Comparison of ENCODE assay signal across 1 cellular context in genomic region chr17:67993998-67994361, GRCh38.
TF ChIP-seq lines count a peak whose summit lies in the region.

No MANE protein-coding gene starts in this region.

TF ChIP-seq in HepG2, 621 proteins besides CTCF, POLR2A, EP300 and RAD21 (continued from another document and continues in another):
- no peak for TF ChIP-seq ZNF609 (CRISPR knock-in tag; IDR thresholded peaks at IDR 0.05; ENCODE audit: borderline replicate concordance)
- TF ChIP-seq ZNF350 (CRISPR knock-in tag; IDR thresholded peaks at IDR 0.05; ENCODE audit: borderline replicate concordance, low read depth), result 0 out of 2 replicates have a peak, but pooled peaks have one; percentile 58
- peak; percentile 53; the same call in 1 of the 2 replicates for TF ChIP-seq KMT2B (CRISPR knock-in tag; IDR thresholded peaks at IDR 0.05)
- TF ChIP-seq ZFP37 (CRISPR knock-in tag; IDR thresholded peaks at IDR 0.05; ENCODE audit: borderline replicate concordance), result no peak
- TF ChIP-seq ATF4 (CRISPR knock-in tag; IDR thresholded peaks at IDR 0.05), result no peak
- peak; percentile 80; the same call in 1 of the 2 replicates for TF ChIP-seq MTERF4 (CRISPR knock-in tag; IDR thresholded peaks at IDR 0.05)
- peak; percentile 73; the same call in 1 of the 2 replicates for TF ChIP-seq ZNF274 (CRISPR knock-in tag; IDR thresholded peaks at IDR 0.05)
- no peak for TF ChIP-seq ATF5 (CRISPR knock-in tag; IDR thresholded peaks at IDR 0.05; ENCODE audit: low read depth)
- TF ChIP-seq HDAC2 (CRISPR knock-in tag; IDR thresholded peaks at IDR 0.05), result no peak; the same call in 1 of the 2 replicates
- no peak for TF ChIP-seq HMGXB4 (CRISPR knock-in tag; IDR thresholded peaks at IDR 0.05; ENCODE audit: borderline replicate concordance in 1 of 2, low read depth in 1 of 2)
- TF ChIP-seq ZNF441 (CRISPR knock-in tag; IDR thresholded peaks at IDR 0.05; ENCODE audit: borderline replicate concordance), result peak; percentile 35; the same call in 1 of the 2 replicates
- TF ChIP-seq ZFP82 (CRISPR knock-in tag; IDR thresholded peaks at IDR 0.05; ENCODE audit: borderline replicate concordance), result no peak
- TF ChIP-seq SNAPC2 (CRISPR knock-in tag; IDR thresholded peaks at IDR 0.05), result no peak
- TF ChIP-seq ZBTB20 (CRISPR knock-in tag; IDR thresholded peaks at IDR 0.05; ENCODE audit: borderline replicate concordance, low read depth), result no peak; the same call in 1 of the 2 replicates
- TF ChIP-seq ZNF607 (CRISPR knock-in tag; IDR thresholded peaks at IDR 0.05; ENCODE audit: borderline replicate concordance), result no peak
- no peak for TF ChIP-seq ZC3H13 (CRISPR knock-in tag; IDR thresholded peaks at IDR 0.05)
- no peak for TF ChIP-seq SUZ12 (IDR thresholded peaks at IDR 0.05; ENCODE audit: low read depth, low read length)
- TF ChIP-seq SRSF4 (IDR thresholded peaks at IDR 0.05; ENCODE audit: low read depth, low read length, poor library complexity, severe bottlenecking), result no peak
- TF ChIP-seq ZNF550 (CRISPR knock-in tag; IDR thresholded peaks at IDR 0.05; ENCODE audit: borderline replicate concordance), result 0 out of 2 replicates have a peak, but pooled peaks have one; percentile 73
- TF ChIP-seq TGIF2 (CRISPR knock-in tag; IDR thresholded peaks at IDR 0.05), result no peak; the same call in 1 of the 2 replicates
- no peak for TF ChIP-seq ZSCAN25 (CRISPR knock-in tag; IDR thresholded peaks at IDR 0.05)
- TF ChIP-seq ZNF691 (CRISPR knock-in tag; IDR thresholded peaks at IDR 0.05; ENCODE audit: borderline replicate concordance, low read depth), result no peak
- 0 out of 2 replicates have a peak, but pooled peaks have one; percentile 60 for TF ChIP-seq ZMYM2 (CRISPR knock-in tag; IDR thresholded peaks at IDR 0.05)
- TF ChIP-seq RFX3 (CRISPR knock-in tag; IDR thresholded peaks at IDR 0.05), result no peak
- no peak for TF ChIP-seq NFAT5 (CRISPR knock-in tag; IDR thresholded peaks at IDR 0.05)
- TF ChIP-seq ARNTL (CRISPR knock-in tag; IDR thresholded peaks at IDR 0.05), result peak; percentile 34; the same call in 1 of the 2 replicates
- TF ChIP-seq NBN (conservative IDR thresholded peaks at IDR 0.05), result no peak
- no peak for TF ChIP-seq SNRNP70 (IDR thresholded peaks at IDR 0.05; ENCODE audit: low read depth, low read length)
- TF ChIP-seq PLSCR1 (CRISPR knock-in tag; IDR thresholded peaks at IDR 0.05; ENCODE audit: borderline replicate concordance), result no peak
- TF ChIP-seq ERF (CRISPR knock-in tag; IDR thresholded peaks at IDR 0.05), result no peak
- TF ChIP-seq HDAC1 (CRISPR knock-in tag; IDR thresholded peaks at IDR 0.05), result no peak
- TF ChIP-seq HINFP (CRISPR knock-in tag; IDR thresholded peaks at IDR 0.05; ENCODE audit: low read depth), result no peak; the same call in 1 of the 2 replicates
- no peak for TF ChIP-seq ZMAT5 (CRISPR knock-in tag; IDR thresholded peaks at IDR 0.05; ENCODE audit: borderline replicate concordance, low read depth)
- TF ChIP-seq SRY (CRISPR knock-in tag; IDR thresholded peaks at IDR 0.05), result no peak
- TF ChIP-seq RCOR2 (CRISPR knock-in tag; IDR thresholded peaks at IDR 0.05), result no peak
- no peak for TF ChIP-seq POLR2AphosphoS5 (IDR thresholded peaks at IDR 0.05; ENCODE audit: low read depth, low read length)
- no peak for TF ChIP-seq BCL6 (CRISPR knock-in tag; IDR thresholded peaks at IDR 0.05)
- no peak for TF ChIP-seq GPBP1L1 (CRISPR knock-in tag; IDR thresholded peaks at IDR 0.05)
